In the genomic region with DNA sequence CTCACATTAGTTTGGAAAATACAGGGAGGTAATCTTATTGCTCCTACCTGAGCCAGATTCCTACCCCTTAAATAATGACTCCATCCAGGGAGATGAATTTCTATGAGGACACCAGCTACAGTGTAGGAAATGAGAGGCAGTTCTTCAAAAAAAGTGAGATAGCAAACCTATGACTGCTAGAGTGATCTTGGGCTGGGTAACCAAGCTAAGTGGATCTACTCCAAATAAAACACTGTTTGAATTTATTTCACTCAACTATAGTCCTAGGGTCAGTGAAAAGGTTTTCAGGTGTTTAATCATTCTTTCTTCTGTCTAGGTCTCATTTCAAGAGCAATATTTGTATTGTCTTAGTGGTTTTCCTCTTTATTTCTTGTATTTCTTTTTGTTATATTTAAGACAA, we compare ENCODE assay signal across 29 cellular contexts.
"Had no signal": no experiment of that assay in that cellular context is flagged by ENCODE, and none has a peak within 500 bp of the region (broad histone marks: within the 10 kb centered on the region; RNA-seq: fewer than 3 reads in every experiment).

No MANE protein-coding gene starts in this region.

- H3K4me3 Mint-ChIP-seq: activated CD4-positive, alpha-beta memory T cell treated with anti-CD3 and anti-CD28 coated beads for 36 hours; activated CD4-positive, alpha-beta T cell treated with anti-CD3 and anti-CD28 coated beads for 36 hours; activated CD4-positive, alpha-beta T cell treated with anti-CD3 and anti-CD28 coated beads, Interleukin-2, amount 10 ng/mL, durations not matched to agents 24 days and 14 days; activated CD8-positive, alpha-beta memory T cell treated with anti-CD3 and anti-CD28 coated beads, Interleukin-2, amount 10 ng/mL, durations not matched to agents 7 days and 5 days; activated CD8-positive, alpha-beta T cell treated with anti-CD3 and anti-CD28 coated beads, Interleukin-2, amount 10 ng/mL, durations not matched to agents 7 days and 5 days; activated naive CD8-positive, alpha-beta T cell; effector memory CD8-positive, alpha-beta T cell had no signal

- H3K27me3 ChIP-seq: brain microvascular endothelial cell, esophagus muscularis mucosa, foreskin keratinocyte, gastrocnemius medialis, heart right ventricle, hepatocyte had no signal

- H3K79me2 ChIP-seq: hepatocyte had no signal

- H3K36me3 ChIP-seq: brain microvascular endothelial cell, esophagus muscularis mucosa, gastrocnemius medialis, heart right ventricle had no signal

- H3K9me3 Mint-ChIP-seq: activated CD4-positive, alpha-beta memory T cell treated with anti-CD3 and anti-CD28 coated beads for 36 hours; activated CD4-positive, alpha-beta T cell treated with anti-CD3 and anti-CD28 coated beads, Interleukin-2, amount 10 ng/mL, durations not matched to agents 24 days and 14 days; effector memory CD8-positive, alpha-beta T cell had no signal

- H2AFZ ChIP-seq: hepatocyte had no signal

- H3K27ac Mint-ChIP-seq: activated CD4-positive, alpha-beta memory T cell treated with anti-CD3 and anti-CD28 coated beads for 36 hours; activated CD4-positive, alpha-beta T cell treated with anti-CD3 and anti-CD28 coated beads for 36 hours; activated CD4-positive, alpha-beta T cell treated with anti-CD3 and anti-CD28 coated beads, Interleukin-2, amount 10 ng/mL, durations not matched to agents 24 days and 14 days; activated CD8-positive, alpha-beta memory T cell treated with anti-CD3 and anti-CD28 coated beads, Interleukin-2, amount 10 ng/mL, durations not matched to agents 7 days and 5 days; activated CD8-positive, alpha-beta T cell treated with anti-CD3 and anti-CD28 coated beads, Interleukin-2, amount 10 ng/mL, durations not matched to agents 7 days and 5 days; activated naive CD8-positive, alpha-beta T cell; effector memory CD8-positive, alpha-beta T cell had no signal

- DNase-seq: activated CD4-positive, alpha-beta memory T cell treated with anti-CD3 and anti-CD28 coated beads for 36 hours; activated CD4-positive, alpha-beta T cell treated with anti-CD3 and anti-CD28 coated beads for 36 hours; activated CD4-positive, alpha-beta T cell treated with anti-CD3 and anti-CD28 coated beads, Interleukin-2, amount 10 ng/mL, durations not matched to agents 24 days and 14 days; activated CD4-positive, CD25-positive, alpha-beta regulatory T cell; activated CD4-positive, CD25-positive, alpha-beta regulatory T cell treated with anti-CD3 and anti-CD28 coated beads, Interleukin-2, amount 50 U/mL, for 72 hours; activated CD8-positive, alpha-beta memory T cell treated with anti-CD3 and anti-CD28 coated beads, Interleukin-2, amount 10 ng/mL, durations not matched to agents 7 days and 5 days; activated CD8-positive, alpha-beta memory T cell treated with anti-CD3 and anti-CD28 coated beads, Interleukin-2, amount 50 U/mL, for 4 hours; activated CD8-positive, alpha-beta T cell treated with anti-CD3 and anti-CD28 coated beads, Interleukin-2, amount 10 ng/mL, durations not matched to agents 7 days and 5 days; activated gamma-delta T cell; activated naive CD4-positive, alpha-beta T cell; activated naive CD4-positive, alpha-beta T cell treated with anti-CD3 and anti-CD28 coated beads, Interleukin-2, amount 50 U/mL, for 16 hours; activated T-cell treated with anti-CD3 and anti-CD28 coated beads, Interleukin-2, amount 50 U/mL, for 1 hour; activated T-cell treated with anti-CD3 and anti-CD28 coated beads, Interleukin-2, amount 50 U/mL, for 48 hours; amniotic stem cell; anterior cingulate cortex; brain microvascular endothelial cell; caudate nucleus; cortex of kidney; dermis blood vessel endothelial cell; effector CD4-positive, alpha-beta T cell; effector memory CD8-positive, alpha-beta T cell; erythroblast; foreskin keratinocyte; gastrocnemius medialis; heart right ventricle; T-helper 2 cell had no signal

- H3K4me1 Mint-ChIP-seq: activated CD4-positive, alpha-beta T cell treated with anti-CD3 and anti-CD28 coated beads for 36 hours; activated CD4-positive, alpha-beta T cell treated with anti-CD3 and anti-CD28 coated beads, Interleukin-2, amount 10 ng/mL, durations not matched to agents 24 days and 14 days; activated CD8-positive, alpha-beta memory T cell treated with anti-CD3 and anti-CD28 coated beads, Interleukin-2, amount 10 ng/mL, durations not matched to agents 7 days and 5 days had no signal

- H3K4me3 ChIP-seq: esophagus muscularis mucosa, gastrocnemius medialis, heart right ventricle, hepatocyte had no signal

- ATAC-seq: activated CD4-positive, alpha-beta T cell treated with anti-CD3 and anti-CD28 coated beads for 36 hours; activated CD8-positive, alpha-beta memory T cell treated with anti-CD3 and anti-CD28 coated beads, Interleukin-2, amount 10 ng/mL, durations not matched to agents 7 days and 5 days; activated CD8-positive, alpha-beta T cell treated with anti-CD3 and anti-CD28 coated beads, Interleukin-2, amount 10 ng/mL, durations not matched to agents 7 days and 5 days; effector memory CD8-positive, alpha-beta T cell; foreskin keratinocyte; gastrocnemius medialis; heart right ventricle had no signal

- H3K9me3 ChIP-seq: esophagus muscularis mucosa, gastrocnemius medialis, heart right ventricle had no signal

- H3K4me1 ChIP-seq: esophagus muscularis mucosa, gastrocnemius medialis, heart right ventricle had no signal

- H3K27ac ChIP-seq: brain microvascular endothelial cell, esophagus muscularis mucosa, foreskin keratinocyte, gastrocnemius medialis, heart right ventricle, hepatocyte had no signal

- H3K36me3 Mint-ChIP-seq: activated CD4-positive, alpha-beta memory T cell treated with anti-CD3 and anti-CD28 coated beads for 36 hours; activated CD8-positive, alpha-beta memory T cell treated with anti-CD3 and anti-CD28 coated beads, Interleukin-2, amount 10 ng/mL, durations not matched to agents 7 days and 5 days; activated naive CD8-positive, alpha-beta T cell had no signal

- H3K4me2 ChIP-seq: hepatocyte had no signal

- H3K27me3 Mint-ChIP-seq: activated CD4-positive, alpha-beta memory T cell treated with anti-CD3 and anti-CD28 coated beads for 36 hours; activated CD4-positive, alpha-beta T cell treated with anti-CD3 and anti-CD28 coated beads for 36 hours; activated CD4-positive, alpha-beta T cell treated with anti-CD3 and anti-CD28 coated beads, Interleukin-2, amount 10 ng/mL, durations not matched to agents 24 days and 14 days; activated CD8-positive, alpha-beta memory T cell treated with anti-CD3 and anti-CD28 coated beads, Interleukin-2, amount 10 ng/mL, durations not matched to agents 7 days and 5 days; activated naive CD8-positive, alpha-beta T cell; effector memory CD8-positive, alpha-beta T cell had no signal
